In the genomic region with DNA sequence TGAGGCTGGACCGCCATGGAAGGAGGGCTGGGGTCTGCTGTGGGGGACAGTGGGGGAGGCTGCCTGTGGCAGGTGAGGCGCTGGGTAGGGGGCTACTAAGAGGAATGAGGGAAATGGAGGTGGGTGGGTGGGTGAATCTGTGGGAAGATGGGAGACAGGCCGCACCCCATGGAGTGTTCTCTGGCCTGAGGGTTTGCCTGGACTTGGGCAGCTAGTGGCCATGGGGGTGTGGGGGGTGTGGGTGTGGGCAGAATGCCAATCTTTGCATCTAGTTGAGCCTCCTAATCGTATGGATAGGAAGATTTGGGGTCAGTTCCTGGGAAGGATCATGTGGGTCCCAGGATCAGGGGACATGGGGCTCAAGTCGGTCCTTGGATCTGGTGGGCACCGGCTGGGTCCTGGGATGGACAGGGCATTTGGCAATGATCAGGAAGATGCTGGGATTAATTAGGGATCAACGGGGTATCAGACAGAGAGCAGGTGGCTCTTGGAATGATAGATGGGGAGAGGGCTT, we compare ENCODE assay signal across 8 cellular contexts. TPM values are rescaled to one million over a fixed set of nuclear protein-coding genes. Genes with fewer than 3 reads are reported as not detected.
DNase-seq lines count a peak whose midpoint lies in the region; ATAC-seq and TF ChIP-seq lines count a peak whose summit lies in the region.

No MANE protein-coding gene starts in this region.

- WGBS in heart left ventricle, 4 donors, result 43 to 51% (median 46%) methylated on average over 7 of the region's 7 CpGs
- 25 to 33% methylated on average over 7 of the region's 7 CpGs for WGBS in body of pancreas, 2 donors

- DNase-seq in heart left ventricle, result no peak
- no peak for DNase-seq in left ventricle myocardium superior
- DNase-seq in body of pancreas, result peak in 2 of 4 donors; percentile 14 to 35
- no peak for DNase-seq in memory B cell (ENCODE audit: low spot score in 2 of 2)
- no peak for DNase-seq in globus pallidus (ENCODE audit: low spot score)
- no peak for DNase-seq in NCI-H1092 (lab: John Stamatoyannopoulos, UW)

- peak overlapping the region; percentile 94 for H3K27ac Mint-ChIP-seq in memory B cell

- H3K27me3 ChIP-seq in heart left ventricle (no peaks in the 10 kb centered on the region), body of pancreas (no peaks in the 10 kb centered on the region)

- H3K4me1 Mint-ChIP-seq in memory B cell, result peaks cover 25% of the 10 kb centered on the region

- H3K4me1 ChIP-seq in heart left ventricle (peaks cover 0 to 21% (median 6%) of the 10 kb centered on the region in 12 donors), body of pancreas (peaks cover 20% of the 10 kb centered on the region)

- H3K9me3 Mint-ChIP-seq in memory B cell, result no peaks in the 10 kb centered on the region

- H3K36me3 ChIP-seq in heart left ventricle (peaks cover 0 to 16% (median 0%) of the 10 kb centered on the region in 9 donors), body of pancreas (replicated peaks in 1 of 2; ENCODE audit: insufficient read depth in 1 of 2, low read depth in 2 of 2) (no peaks in the 10 kb centered on the region)

- TF ChIP-seq POLR2A in heart left ventricle (IDR thresholded peaks at IDR 0.05) (no peak), body of pancreas (IDR thresholded peaks at IDR 0.05) (no peak)

- H3K27ac ChIP-seq in heart left ventricle, result peak overlapping the region; percentile 12 to 86 (median 79)
- H3K27ac ChIP-seq in body of pancreas, result peak overlapping the region; percentile 47 to 86 (median 70)

- H3K9me3 ChIP-seq in heart left ventricle (peaks cover 0 to 3% (median 0%) of the 10 kb centered on the region in 12 donors), body of pancreas (no peaks in the 10 kb centered on the region)

- TF ChIP-seq CTCF in heart left ventricle (IDR thresholded peaks at IDR 0.05), result no peak
- no peak for TF ChIP-seq CTCF in body of pancreas (IDR thresholded peaks at IDR 0.05)

- peak overlapping the region; percentile 18 to 86 (median 71) for H3K4me3 ChIP-seq in heart left ventricle
- H3K4me3 ChIP-seq in body of pancreas, result peak overlapping the region; percentile 33 to 92

- intact Hi-C loops in heart left ventricle (cut with DNase I), result loop anchor here in 1 of 10 donors (2.0 kb wide), 1 partner anchor 19 kb away; no protein-coding TSS in a partner anchor
- intact Hi-C loops in left ventricle myocardium superior (cut with micrococcal nuclease), result no loop called here
- intact Hi-C loops in body of pancreas (cut with DNase I), result no loop called here

- peak overlapping the region; percentile 97 for H3K4me3 Mint-ChIP-seq in memory B cell

- ATAC-seq in heart left ventricle (no peak), left ventricle myocardium superior (no peak), body of pancreas (no peak), memory B cell (ENCODE audit: low read depth) (no peak), GM21529 (IDR thresholded peaks at IDR 0.05; ENCODE audit: unreplicated experiment) (no peak), GM21360 (IDR thresholded peaks at IDR 0.05; ENCODE audit: unreplicated experiment) (no peak)

- H3K36me3 Mint-ChIP-seq in memory B cell, result peaks cover 6% of the 10 kb centered on the region

- H3K27me3 Mint-ChIP-seq in memory B cell, result no peaks in the 10 kb centered on the region

RNA-seq across cellular contexts. Expression of gene ZDHHC12, which starts 0.5 kb away (rescaled TPM):
- 10 to 100 TPM in 5 of 9 donors, 1 to 10 TPM in 4; 5.1 to 26.0 (median 10.5) TPM for total RNA-seq in heart left ventricle
- polyA plus RNA-seq in heart left ventricle, result 10 to 100 TPM; 10.9 to 29.8 TPM
- total RNA-seq in left ventricle myocardium superior, result 5.7 TPM
- 10 to 100 TPM; 21.1 to 64.9 TPM for total RNA-seq in body of pancreas

RNA-seq across cellular contexts. Expression of gene PKN3, which starts 21.1 kb away (rescaled TPM):
- total RNA-seq in heart left ventricle (10 to 100 TPM in 1 of 9 donors, 1 to 10 TPM in 8; 3.7 to 16.1 (median 5.9) TPM), left ventricle myocardium superior (5.9 TPM), body of pancreas (10 to 100 TPM in 1 of 2 donors, 1 to 10 TPM in 1; 4.9 to 10.2 TPM)
- 10 to 100 TPM in 1 of 2 donors, 1 to 10 TPM in 1; 7.3 to 10.5 TPM for polyA plus RNA-seq in heart left ventricle

RNA-seq across cellular contexts. Expression of gene SET, which starts 34.4 kb away (rescaled TPM):
- total RNA-seq in heart left ventricle, result 100 to 1,000 TPM in 8 of 9 donors, 10 to 100 TPM in 1; 96.8 to 240 (median 211) TPM
- 100 to 1,000 TPM in 1 of 2 donors, 10 to 100 TPM in 1; 67.6 to 199 TPM for polyA plus RNA-seq in heart left ventricle
- total RNA-seq in left ventricle myocardium superior, result 201 TPM
- 10 to 100 TPM; 70.9 to 87.2 TPM for total RNA-seq in body of pancreas

RNA-seq across cellular contexts. Expression of gene ZER1, which starts 48.3 kb away (rescaled TPM):
- 100 to 1,000 TPM in 1 of 9 donors, 10 to 100 TPM in 8; 53.4 to 163 (median 62.3) TPM for total RNA-seq in heart left ventricle
- polyA plus RNA-seq in heart left ventricle, result 10 to 100 TPM; 32.4 to 40.7 TPM
- 58.5 TPM for total RNA-seq in left ventricle myocardium superior
- total RNA-seq in body of pancreas, result 10 to 100 TPM; 25.7 to 41.9 TPM
